ENCODE assay signal across 1 cellular context in genomic region chr18:63676526-63676925, GRCh38.
TF ChIP-seq lines count a peak whose summit lies in the region.

No MANE protein-coding gene starts in this region.

TF ChIP-seq in GM12878, 131 proteins besides CTCF, POLR2A, EP300 and RAD21 (continued from another document):
- no peak for TF ChIP-seq KLF5 (IDR thresholded peaks at IDR 0.05; ENCODE audit: partially characterized antibody)
